17 cellular contexts compared by ENCODE assay signal in genomic region chr2:132522901-132523300, GRCh38.
DNase-seq lines count a peak whose midpoint lies in the region; ATAC-seq and TF ChIP-seq lines count a peak whose summit lies in the region.
"Had no signal": no experiment of that assay in that cellular context is flagged by ENCODE, and none has a peak within 500 bp of the region (broad histone marks: within the 10 kb centered on the region; RNA-seq: fewer than 3 reads in every experiment).

No MANE protein-coding gene starts in this region.

- no peak overlapping the region for H3K4me3 ChIP-seq in GM23338
- H3K4me3 ChIP-seq in mesendoderm (ENCODE audit: low read length): no peak overlapping the region
- H3K4me3 ChIP-seq: PC-9 had no signal

- no peak overlapping the region for H3K4me2 ChIP-seq in GM23338
- H3K4me2 ChIP-seq in mesendoderm (ENCODE audit: low read length): no peak overlapping the region
- H3K4me2 ChIP-seq: PC-9 had no signal

- H3F3A ChIP-seq in GM23338 (replicated peaks; ENCODE audit: low read depth): no peaks in the 10 kb centered on the region

- TF ChIP-seq CTCF in GM23338 (conservative IDR thresholded peaks at IDR 0.05; ENCODE audit: low read depth in 2 of 2): no peak

- WGBS in mesendoderm (ENCODE audit: extremely low coverage, insufficient coverage, low lambda C conversion rate): no CpG with 5 or more reads among the region's 4 CpGs

- no peak overlapping the region for H3K27ac Mint-ChIP-seq in GM23338
- H3K27ac Mint-ChIP-seq: B cell; CD4-positive, CD25-positive, alpha-beta regulatory T cell had no signal

- peaks cover 6% of the 10 kb centered on the region; the same call in 2 of the 3 replicates for H3K9me3 Mint-ChIP-seq in GM23338

- no peak overlapping the region for H4K8ac ChIP-seq in mesendoderm (ENCODE audit: low read depth, low read length)

- peaks cover 14% of the 10 kb centered on the region; the same call in 2 of the 3 replicates for H3K4me1 Mint-ChIP-seq in GM23338
- H3K4me1 Mint-ChIP-seq: B cell; CD4-positive, CD25-positive, alpha-beta regulatory T cell had no signal

- H2BK5ac ChIP-seq in mesendoderm (ENCODE audit: low read length): no peak overlapping the region

- H3K27me3 ChIP-seq in GM23338 (ENCODE audit: insufficient read depth): no peaks in the 10 kb centered on the region
- H3K27me3 ChIP-seq in mesendoderm (ENCODE audit: insufficient read depth, low read length, poor library complexity): no peaks in the 10 kb centered on the region

- no peaks in the 10 kb centered on the region for H4K20me1 ChIP-seq in GM23338 (replicated peaks; ENCODE audit: insufficient read depth)

- H3K18ac ChIP-seq in mesendoderm (ENCODE audit: low read length): no peak overlapping the region

- H3K23ac ChIP-seq in mesendoderm (ENCODE audit: low read length): no peak overlapping the region

- no peaks in the 10 kb centered on the region for H3K79me1 ChIP-seq in mesendoderm (ENCODE audit: low read length)

- no peak overlapping the region for H3K4ac ChIP-seq in mesendoderm (ENCODE audit: low read depth, low read length)

- H3K9me2 ChIP-seq in GM23338 (ENCODE audit: insufficient read depth): peaks cover 4% of the 10 kb centered on the region; the same call in 1 of the 2 replicates

- DNase-seq in Caki2 (ENCODE audit: low read depth): peak; percentile 6
- DNase-seq in GM23338 (ENCODE audit: low spot score): peak; percentile 4
- peak; percentile 7 for DNase-seq in SW480 (ENCODE audit: low spot score)
- peak; percentile 41 for DNase-seq in mesendoderm
- no peak for DNase-seq in central memory CD4-positive, alpha-beta T cell
- no peak for DNase-seq in iPS-NIHi11 (ENCODE audit: low spot score)
- DNase-seq: Caco-2; CD4-positive, CD25-positive, alpha-beta regulatory T cell; GOT3; NCI-H1436; NCI-H2029; NCI-H226; NCI-H82; PC-9; T-helper 1 cell had no signal

- no peak overlapping the region for H3K56ac ChIP-seq in mesendoderm (ENCODE audit: low read length)

- no peak overlapping the region for H2AK5ac ChIP-seq in mesendoderm (ENCODE audit: low read length)

- H4K5ac ChIP-seq in mesendoderm (ENCODE audit: low read length): no peak overlapping the region

- H3K36me3 ChIP-seq in GM23338 (ENCODE audit: insufficient read depth): no peaks in the 10 kb centered on the region
- no peaks in the 10 kb centered on the region for H3K36me3 ChIP-seq in mesendoderm (ENCODE audit: control insufficient read depth, insufficient read depth, low read length)

- H3K36me3 Mint-ChIP-seq in GM23338 (ENCODE audit: low read depth): peaks cover 6% of the 10 kb centered on the region; the same call in 1 of the 3 replicates
- H3K36me3 Mint-ChIP-seq: CD4-positive, CD25-positive, alpha-beta regulatory T cell had no signal

- H3K27me3 Mint-ChIP-seq in GM23338 (ENCODE audit: insufficient read depth, low read depth, poor library complexity): peaks cover 2% of the 10 kb centered on the region
- H3K27me3 Mint-ChIP-seq: CD4-positive, CD25-positive, alpha-beta regulatory T cell had no signal

- no peak overlapping the region for H2AFZ ChIP-seq in GM23338
- H2AFZ ChIP-seq: PC-9 had no signal

- H3K79me2 ChIP-seq in GM23338 (replicated peaks; ENCODE audit: insufficient read depth) (no peaks in the 10 kb centered on the region), mesendoderm (ENCODE audit: control insufficient read depth, insufficient read depth, low read length) (no peaks in the 10 kb centered on the region)

- no peak overlapping the region for H3K27ac ChIP-seq in GM23338 (ENCODE audit: low read depth)
- H3K27ac ChIP-seq in mesendoderm (ENCODE audit: low read depth, low read length): no peak overlapping the region
- H3K27ac ChIP-seq: PC-9 had no signal

- H3K4me3 Mint-ChIP-seq in GM23338: no peak overlapping the region
- H3K4me3 Mint-ChIP-seq: B cell; CD4-positive, CD25-positive, alpha-beta regulatory T cell had no signal

- no peak overlapping the region for H2BK120ac ChIP-seq in mesendoderm (ENCODE audit: low read depth, low read length)

- no peak overlapping the region for H2BK15ac ChIP-seq in mesendoderm (replicated peaks; ENCODE audit: low read depth)

- in situ Hi-C loops in Caki2 (cut with HindIII; ENCODE audit: low pct_unique_long_range_greater_than_20kb, low sequenced_read_pairs): no loop called here

- H3K4me1 ChIP-seq in GM23338 (ENCODE audit: insufficient read depth): peaks cover 6% of the 10 kb centered on the region; the same call in 1 of the 2 replicates
- H3K4me1 ChIP-seq in mesendoderm (ENCODE audit: control insufficient read depth, low read depth, low read length): no peaks in the 10 kb centered on the region
- H3K4me1 ChIP-seq: Caco-2 had no signal

- no peak for ATAC-seq in GM23338
- no peak for ATAC-seq in GM21619 (IDR thresholded peaks at IDR 0.05; ENCODE audit: unreplicated experiment)

- no peak overlapping the region for H3K9ac ChIP-seq in mesendoderm (ENCODE audit: low read length)

TF ChIP-seq in GM23338, 12 proteins besides CTCF, POLR2A, EP300 and RAD21:
- TF ChIP-seq ZNF331 (CRISPR knock-in tag; IDR thresholded peaks at IDR 0.05; ENCODE audit: low read depth) (no peak), JUNB (IDR thresholded peaks at IDR 0.05; ENCODE audit: unreplicated experiment) (no peak), NANOG (IDR thresholded peaks at IDR 0.05; ENCODE audit: borderline replicate concordance) (no peak), ZNF114 (CRISPR knock-in tag; IDR thresholded peaks at IDR 0.05) (no peak), POLR2AphosphoS5 (IDR thresholded peaks at IDR 0.05; ENCODE audit: low read depth) (no peak), EZH2 (IDR thresholded peaks at IDR 0.05; ENCODE audit: low read depth, unreplicated experiment) (no peak), CREB1 (CRISPR knock-in tag; IDR thresholded peaks at IDR 0.05; ENCODE audit: low read depth) (no peak), EZH2phosphoT487 (IDR thresholded peaks at IDR 0.05; ENCODE audit: unreplicated experiment) (no peak), STAT1 (IDR thresholded peaks at IDR 0.05; ENCODE audit: unreplicated experiment) (no peak)
- TF ChIP-seq, protein P1, sequence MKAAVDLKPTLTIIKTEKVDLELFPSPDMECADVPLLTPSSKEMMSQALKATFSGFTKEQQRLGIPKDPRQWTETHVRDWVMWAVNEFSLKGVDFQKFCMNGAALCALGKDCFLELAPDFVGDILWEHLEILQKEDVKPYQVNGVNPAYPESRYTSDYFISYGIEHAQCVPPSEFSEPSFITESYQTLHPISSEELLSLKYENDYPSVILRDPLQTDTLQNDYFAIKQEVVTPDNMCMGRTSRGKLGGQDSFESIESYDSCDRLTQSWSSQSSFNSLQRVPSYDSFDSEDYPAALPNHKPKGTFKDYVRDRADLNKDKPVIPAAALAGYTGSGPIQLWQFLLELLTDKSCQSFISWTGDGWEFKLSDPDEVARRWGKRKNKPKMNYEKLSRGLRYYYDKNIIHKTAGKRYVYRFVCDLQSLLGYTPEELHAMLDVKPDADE (IDR thresholded peaks at IDR 0.05): no peak
- TF ChIP-seq, protein P2, sequence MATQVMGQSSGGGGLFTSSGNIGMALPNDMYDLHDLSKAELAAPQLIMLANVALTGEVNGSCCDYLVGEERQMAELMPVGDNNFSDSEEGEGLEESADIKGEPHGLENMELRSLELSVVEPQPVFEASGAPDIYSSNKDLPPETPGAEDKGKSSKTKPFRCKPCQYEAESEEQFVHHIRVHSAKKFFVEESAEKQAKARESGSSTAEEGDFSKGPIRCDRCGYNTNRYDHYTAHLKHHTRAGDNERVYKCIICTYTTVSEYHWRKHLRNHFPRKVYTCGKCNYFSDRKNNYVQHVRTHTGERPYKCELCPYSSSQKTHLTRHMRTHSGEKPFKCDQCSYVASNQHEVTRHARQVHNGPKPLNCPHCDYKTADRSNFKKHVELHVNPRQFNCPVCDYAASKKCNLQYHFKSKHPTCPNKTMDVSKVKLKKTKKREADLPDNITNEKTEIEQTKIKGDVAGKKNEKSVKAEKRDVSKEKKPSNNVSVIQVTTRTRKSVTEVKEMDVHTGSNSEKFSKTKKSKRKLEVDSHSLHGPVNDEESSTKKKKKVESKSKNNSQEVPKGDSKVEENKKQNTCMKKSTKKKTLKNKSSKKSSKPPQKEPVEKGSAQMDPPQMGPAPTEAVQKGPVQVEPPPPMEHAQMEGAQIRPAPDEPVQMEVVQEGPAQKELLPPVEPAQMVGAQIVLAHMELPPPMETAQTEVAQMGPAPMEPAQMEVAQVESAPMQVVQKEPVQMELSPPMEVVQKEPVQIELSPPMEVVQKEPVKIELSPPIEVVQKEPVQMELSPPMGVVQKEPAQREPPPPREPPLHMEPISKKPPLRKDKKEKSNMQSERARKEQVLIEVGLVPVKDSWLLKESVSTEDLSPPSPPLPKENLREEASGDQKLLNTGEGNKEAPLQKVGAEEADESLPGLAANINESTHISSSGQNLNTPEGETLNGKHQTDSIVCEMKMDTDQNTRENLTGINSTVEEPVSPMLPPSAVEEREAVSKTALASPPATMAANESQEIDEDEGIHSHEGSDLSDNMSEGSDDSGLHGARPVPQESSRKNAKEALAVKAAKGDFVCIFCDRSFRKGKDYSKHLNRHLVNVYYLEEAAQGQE (IDR thresholded peaks at IDR 0.05; ENCODE audit: unreplicated experiment): no peak

Comparison
In these comparisons a context has a peak if more than half of its experiments do, and no peak if none do; other contexts are left out.
1. DNase-seq: peak in Caki2 (single experiment), GM23338 (single experiment), SW480 (single experiment) and mesendoderm (single experiment); none in central memory CD4-positive, alpha-beta T cell (single experiment) and iPS-NIHi11 (single experiment).